ENCODE assay signal across 2 cellular contexts in the genomic region with DNA sequence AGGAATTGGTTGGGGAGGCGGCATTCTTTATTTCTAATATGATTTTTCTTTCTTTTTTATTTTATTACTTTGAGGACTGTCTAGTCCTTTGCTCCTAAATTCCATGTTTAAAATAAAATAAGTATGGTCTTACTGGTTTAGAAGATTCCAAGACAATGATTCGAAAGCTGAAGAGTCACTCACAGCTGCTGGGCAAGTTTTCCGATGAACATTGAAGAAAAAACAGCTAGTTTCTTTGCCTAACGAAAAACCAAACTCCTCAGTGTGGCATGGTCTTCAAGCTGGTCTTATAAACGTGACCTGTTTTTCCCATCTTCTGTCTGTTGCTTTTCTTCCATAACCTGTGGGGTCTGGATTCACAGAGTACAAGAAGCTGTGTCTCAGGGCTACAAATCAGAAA.
TF ChIP-seq lines count a peak whose summit lies in the region.

No MANE protein-coding gene starts in this region.

TF ChIP-seq in IMR-90, 13 proteins besides CTCF, POLR2A, EP300 and RAD21:
- TF ChIP-seq FOS (IDR thresholded peaks at IDR 0.05; ENCODE audit: low read depth, low read length) (no peak), RCOR1 (IDR thresholded peaks at IDR 0.05; ENCODE audit: insufficient replicate concordance, low read length) (no peak), BHLHE40 (IDR thresholded peaks at IDR 0.05; ENCODE audit: low read depth, low read length) (no peak; the same call in 1 of the 2 replicates), CHD1 (IDR thresholded peaks at IDR 0.05; ENCODE audit: low read depth, low read length) (no peak)

TF ChIP-seq in endothelial cell of umbilical vein, 7 proteins besides CTCF, POLR2A, EP300 and RAD21:
- no peak for TF ChIP-seq FOS (IDR thresholded peaks at IDR 0.05; ENCODE audit: borderline replicate concordance, insufficient read depth, low read length)
- no peak for TF ChIP-seq MYC (IDR thresholded peaks at IDR 0.05; ENCODE audit: low read depth, low read length)
- TF ChIP-seq GATA2 (IDR thresholded peaks at IDR 0.05; ENCODE audit: insufficient read depth, insufficient read length, low read depth, low read length) = no peak
- no peak for TF ChIP-seq EZH2 (IDR thresholded peaks at IDR 0.05; ENCODE audit: borderline replicate concordance, low read depth, low read length, severe bottlenecking)
- TF ChIP-seq JUN (IDR thresholded peaks at IDR 0.05; ENCODE audit: borderline replicate concordance, insufficient read depth, insufficient read length, low read depth) = no peak
- TF ChIP-seq POLR2AphosphoS5 (IDR thresholded peaks at IDR 0.05; ENCODE audit: insufficient read depth, low read depth, low read length) = no peak
- TF ChIP-seq MAX (IDR thresholded peaks at IDR 0.05; ENCODE audit: insufficient read depth, insufficient read length) = no peak
